Comparison of ENCODE assay signal across 9 cellular contexts in the genomic region with DNA sequence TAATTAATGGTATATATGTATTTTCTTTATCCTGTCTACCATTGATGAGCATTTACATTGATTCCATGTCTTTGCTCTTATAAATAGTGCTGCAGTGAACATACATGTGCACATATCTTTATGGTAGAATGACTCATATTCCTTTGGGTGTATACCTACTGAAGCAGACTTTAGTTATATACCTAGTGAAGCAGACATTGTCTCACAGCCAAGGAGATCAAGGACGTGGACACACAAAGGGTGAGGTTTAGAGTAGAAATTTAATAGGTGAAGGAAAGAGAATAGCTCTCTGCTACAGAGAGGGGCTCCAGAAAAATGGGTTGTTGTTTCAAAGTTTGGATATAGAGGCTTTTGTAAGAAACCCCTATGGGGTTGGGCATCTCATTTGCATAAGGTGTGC.
"Had no signal": no experiment of that assay in that cellular context is flagged by ENCODE, and none has a peak within 500 bp of the region (broad histone marks: within the 10 kb centered on the region; RNA-seq: fewer than 3 reads in every experiment).

No MANE protein-coding gene starts in this region.

- H3K36me3 ChIP-seq: HAP-1 had no signal

- H3K27ac ChIP-seq: GM23248, HL-60 had no signal

- DNase-seq: GM23248, GOT3, H7, HFFc6, KG1 had no signal

- H3K4me1 ChIP-seq: HAP-1 had no signal

- FAIRE-seq: HepG2 had no signal

- H3K4me3 ChIP-seq: GM23248, HAP-1 had no signal

- H3K9ac ChIP-seq: GM23248 had no signal

- ATAC-seq: HCT116, HepG2 had no signal

- H3K9me3 ChIP-seq: HAP-1 had no signal

- H2AFZ ChIP-seq: GM23248 had no signal
